In the genomic region with DNA sequence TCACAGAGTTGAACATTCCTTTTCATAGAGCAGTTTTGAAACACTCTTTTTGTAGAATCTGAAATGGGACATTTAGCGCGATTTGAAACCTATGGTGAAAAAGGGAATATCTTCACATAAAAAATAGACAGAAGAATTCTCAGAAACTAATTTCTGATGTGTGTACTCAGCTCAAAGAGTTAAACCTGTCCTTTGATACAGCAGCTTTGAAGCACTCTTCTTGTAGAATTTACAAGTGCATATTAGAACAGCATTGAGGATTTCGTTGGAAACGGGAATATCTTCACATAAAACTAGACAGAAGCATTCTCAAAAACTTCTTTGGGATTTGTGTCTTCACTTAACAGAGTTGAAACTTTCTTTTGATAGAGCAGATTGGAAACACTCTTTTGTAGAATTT, we compare ENCODE assay signal across 1 cellular context.
TF ChIP-seq lines count a peak whose summit lies in the region.

No MANE protein-coding gene starts in this region.

TF ChIP-seq in HepG2, 621 proteins besides CTCF, POLR2A, EP300 and RAD21 (continued from another document):
- TF ChIP-seq, protein P1, sequence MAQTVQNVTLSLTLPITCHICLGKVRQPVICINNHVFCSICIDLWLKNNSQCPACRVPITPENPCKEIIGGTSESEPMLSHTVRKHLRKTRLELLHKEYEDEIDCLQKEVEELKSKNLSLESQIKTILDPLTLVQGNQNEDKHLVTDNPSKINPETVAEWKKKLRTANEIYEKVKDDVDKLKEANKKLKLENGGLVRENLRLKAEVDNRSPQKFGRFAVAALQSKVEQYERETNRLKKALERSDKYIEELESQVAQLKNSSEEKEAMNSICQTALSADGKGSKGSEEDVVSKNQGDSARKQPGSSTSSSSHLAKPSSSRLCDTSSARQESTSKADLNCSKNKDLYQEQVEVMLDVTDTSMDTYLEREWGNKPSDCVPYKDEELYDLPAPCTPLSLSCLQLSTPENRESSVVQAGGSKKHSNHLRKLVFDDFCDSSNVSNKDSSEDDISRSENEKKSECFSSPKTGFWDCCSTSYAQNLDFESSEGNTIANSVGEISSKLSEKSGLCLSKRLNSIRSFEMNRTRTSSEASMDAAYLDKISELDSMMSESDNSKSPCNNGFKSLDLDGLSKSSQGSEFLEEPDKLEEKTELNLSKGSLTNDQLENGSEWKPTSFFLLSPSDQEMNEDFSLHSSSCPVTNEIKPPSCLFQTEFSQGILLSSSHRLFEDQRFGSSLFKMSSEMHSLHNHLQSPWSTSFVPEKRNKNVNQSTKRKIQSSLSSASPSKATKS (CRISPR knock-in tag; IDR thresholded peaks at IDR 0.05), result no peak
- TF ChIP-seq CBX2 (IDR thresholded peaks at IDR 0.05; ENCODE audit: low read depth, low read length) (peak; percentile 87), CBX2 (CRISPR knock-in tag; IDR thresholded peaks at IDR 0.05; ENCODE audit: low read depth) (no peak), ZNF12 (CRISPR knock-in tag; IDR thresholded peaks at IDR 0.05) (no peak), ZNF713 (CRISPR knock-in tag; IDR thresholded peaks at IDR 0.05) (no peak), ZNF644 (CRISPR knock-in tag; IDR thresholded peaks at IDR 0.05; ENCODE audit: low read depth) (no peak), RBAK (CRISPR knock-in tag; IDR thresholded peaks at IDR 0.05) (no peak), PHF21A (CRISPR knock-in tag; IDR thresholded peaks at IDR 0.05) (no peak), HDAC2 (CRISPR knock-in tag; IDR thresholded peaks at IDR 0.05) (no peak), MEIS1 (CRISPR knock-in tag; IDR thresholded peaks at IDR 0.05; ENCODE audit: borderline replicate concordance) (no peak), YY1 (IDR thresholded peaks at IDR 0.05; ENCODE audit: insufficient read depth, insufficient replicate concordance, low read depth, low read length) (no peak), RNF2 (conservative IDR thresholded peaks at IDR 0.05; ENCODE audit: low read depth) (peak; percentile 70; the same call in 1 of the 2 replicates), ZNF605 (CRISPR knock-in tag; IDR thresholded peaks at IDR 0.05) (no peak)
- TF ChIP-seq, protein P2, sequence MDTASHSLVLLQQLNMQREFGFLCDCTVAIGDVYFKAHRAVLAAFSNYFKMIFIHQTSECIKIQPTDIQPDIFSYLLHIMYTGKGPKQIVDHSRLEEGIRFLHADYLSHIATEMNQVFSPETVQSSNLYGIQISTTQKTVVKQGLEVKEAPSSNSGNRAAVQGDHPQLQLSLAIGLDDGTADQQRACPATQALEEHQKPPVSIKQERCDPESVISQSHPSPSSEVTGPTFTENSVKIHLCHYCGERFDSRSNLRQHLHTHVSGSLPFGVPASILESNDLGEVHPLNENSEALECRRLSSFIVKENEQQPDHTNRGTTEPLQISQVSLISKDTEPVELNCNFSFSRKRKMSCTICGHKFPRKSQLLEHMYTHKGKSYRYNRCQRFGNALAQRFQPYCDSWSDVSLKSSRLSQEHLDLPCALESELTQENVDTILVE (CRISPR knock-in tag; IDR thresholded peaks at IDR 0.05), result no peak
- TF ChIP-seq, protein P3, sequence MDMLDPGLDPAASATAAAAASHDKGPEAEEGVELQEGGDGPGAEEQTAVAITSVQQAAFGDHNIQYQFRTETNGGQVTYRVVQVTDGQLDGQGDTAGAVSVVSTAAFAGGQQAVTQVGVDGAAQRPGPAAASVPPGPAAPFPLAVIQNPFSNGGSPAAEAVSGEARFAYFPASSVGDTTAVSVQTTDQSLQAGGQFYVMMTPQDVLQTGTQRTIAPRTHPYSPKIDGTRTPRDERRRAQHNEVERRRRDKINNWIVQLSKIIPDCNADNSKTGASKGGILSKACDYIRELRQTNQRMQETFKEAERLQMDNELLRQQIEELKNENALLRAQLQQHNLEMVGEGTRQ (IDR thresholded peaks at IDR 0.05; ENCODE audit: low read depth, low read length), result no peak
- TF ChIP-seq, protein P3 (CRISPR knock-in tag; IDR thresholded peaks at IDR 0.05; ENCODE audit: borderline replicate concordance), result no peak
